ENCODE assay signal across 11 cellular contexts in genomic region chr16:3945751-3946603, GRCh38.
DNase-seq lines count a peak whose midpoint lies in the region; ATAC-seq, FAIRE-seq and TF ChIP-seq lines count a peak whose summit lies in the region.
"Had no signal": no experiment of that assay in that cellular context is flagged by ENCODE, and none has a peak within 500 bp of the region (broad histone marks: within the 10 kb centered on the region; RNA-seq: fewer than 3 reads in every experiment).

No MANE protein-coding gene starts in this region.

- peak overlapping the region; percentile 64 for H3K4me2 ChIP-seq in astrocyte (ENCODE audit: low read length)
- H3K4me2 ChIP-seq: BLaER1 treated with 17β-estradiol and CSF1 and Interleukin-3, amounts not matched to agents 10 nM and 100 nM had no signal

- TF ChIP-seq CTCF in astrocyte (IDR thresholded peaks at IDR 0.05; ENCODE audit: insufficient read depth, low read depth, low read length) (no peak), upper lobe of right lung (IDR thresholded peaks at IDR 0.05) (no peak)

- H3K4me3 Mint-ChIP-seq in astrocyte (ENCODE audit: unreplicated experiment): peak overlapping the region; percentile 20
- H3K4me3 Mint-ChIP-seq: activated T-cell treated with anti-CD3 and anti-CD28 coated beads, Interleukin-2, amount 50 U/mL, for 72 hours; immature natural killer cell had no signal

- no peaks in the 10 kb centered on the region for H3K27me3 Mint-ChIP-seq in astrocyte (ENCODE audit: low read depth, unreplicated experiment)

- DNase-seq in NCI-H2227 (lab: John Stamatoyannopoulos, UW; ENCODE audit: unreplicated experiment) (peak; percentile 20), NCI-H2227 treated with DMSO at 0.1 percent for 48 hours (lab: John Stamatoyannopoulos, UW) (no peak), astrocyte (ENCODE audit: low read depth) (peak; percentile 97), islet precursor cell (peak; percentile 85), upper lobe of right lung (peak; percentile 77), NCI-H748 treated with DMSO at 0.1 percent for 48 hours (lab: John Stamatoyannopoulos, UW) (no peak), SKM-1 (lab: John Stamatoyannopoulos, UW; ENCODE audit: unreplicated experiment) (no peak)
- DNase-seq: activated T-cell treated with anti-CD3 and anti-CD28 coated beads, Interleukin-2, amount 50 U/mL, for 72 hours; immature natural killer cell had no signal

- H3K27ac ChIP-seq in astrocyte (ENCODE audit: low read depth, low read length) (no peak overlapping the region), upper lobe of right lung (peak overlapping the region; percentile 68)
- H3K27ac ChIP-seq: BLaER1 treated with 17β-estradiol and CSF1 and Interleukin-3, amounts not matched to agents 10 nM and 100 nM had no signal

- peaks cover 2% of the 10 kb centered on the region for H3K9me3 ChIP-seq in astrocyte (ENCODE audit: insufficient read depth, low read depth, low read length)
- no peaks in the 10 kb centered on the region for H3K9me3 ChIP-seq in upper lobe of right lung

- intact Hi-C loops in upper lobe of right lung (cut with DNase I): no loop called here

- ATAC-seq in upper lobe of right lung (peak; percentile 82), GM21423 (IDR thresholded peaks at IDR 0.05; ENCODE audit: unreplicated experiment) (no peak)
- ATAC-seq: activated T-cell treated with anti-CD3 and anti-CD28 coated beads, Interleukin-2, amount 50 U/mL, for 72 hours had no signal

- H3K4me1 Mint-ChIP-seq in astrocyte (ENCODE audit: low read depth, unreplicated experiment): peaks cover 11% of the 10 kb centered on the region

- H3K36me3 ChIP-seq in astrocyte (ENCODE audit: insufficient read depth, low read length): no peaks in the 10 kb centered on the region
- no peaks in the 10 kb centered on the region for H3K36me3 ChIP-seq in upper lobe of right lung
- H3K36me3 ChIP-seq: BLaER1 treated with 17β-estradiol and CSF1 and Interleukin-3, amounts not matched to agents 10 nM and 100 nM had no signal

- H3K4me3 ChIP-seq in astrocyte (ENCODE audit: insufficient read depth, low read depth, low read length): no peak overlapping the region
- H3K4me3 ChIP-seq in upper lobe of right lung: no peak overlapping the region
- H3K4me3 ChIP-seq: BLaER1 treated with 17β-estradiol and CSF1 and Interleukin-3, amounts not matched to agents 10 nM and 100 nM had no signal

- H3K79me2 ChIP-seq in astrocyte (ENCODE audit: insufficient read depth, low read length): no peaks in the 10 kb centered on the region

- no peak overlapping the region for H2AFZ ChIP-seq in astrocyte (ENCODE audit: low read depth, low read length)

- H3K27me3 ChIP-seq in astrocyte (ENCODE audit: insufficient read depth, low read length) (peaks cover 2% of the 10 kb centered on the region), upper lobe of right lung (no peaks in the 10 kb centered on the region)
- H3K27me3 ChIP-seq: BLaER1 treated with 17β-estradiol and CSF1 and Interleukin-3, amounts not matched to agents 10 nM and 100 nM had no signal

- H3K27ac Mint-ChIP-seq in astrocyte (ENCODE audit: unreplicated experiment): peak overlapping the region; percentile 45
- H3K27ac Mint-ChIP-seq: activated T-cell treated with anti-CD3 and anti-CD28 coated beads, Interleukin-2, amount 50 U/mL, for 72 hours; immature natural killer cell had no signal

- no peaks in the 10 kb centered on the region for H4K20me1 ChIP-seq in astrocyte (ENCODE audit: insufficient read depth, low read length)
- H4K20me1 ChIP-seq: BLaER1 treated with 17β-estradiol and CSF1 and Interleukin-3, amounts not matched to agents 10 nM and 100 nM had no signal

- peaks cover 21% of the 10 kb centered on the region for H3K4me1 ChIP-seq in astrocyte (ENCODE audit: insufficient read depth, low read length)
- peaks cover 23% of the 10 kb centered on the region for H3K4me1 ChIP-seq in upper lobe of right lung

- peaks cover 3% of the 10 kb centered on the region for H3K9me3 Mint-ChIP-seq in astrocyte (ENCODE audit: unreplicated experiment)
- H3K9me3 Mint-ChIP-seq: immature natural killer cell had no signal

- peak; percentile 99 for FAIRE-seq in astrocyte (lab: Jason Lieb, UNC)

- no peaks in the 10 kb centered on the region for H3K36me3 Mint-ChIP-seq in astrocyte (ENCODE audit: low read depth, unreplicated experiment)
- H3K36me3 Mint-ChIP-seq: immature natural killer cell had no signal

- H3K9ac ChIP-seq in astrocyte (ENCODE audit: low read length): no peak overlapping the region
- H3K9ac ChIP-seq: BLaER1 treated with 17β-estradiol and CSF1 and Interleukin-3, amounts not matched to agents 10 nM and 100 nM had no signal

Comparison
In these comparisons a context has a peak if more than half of its experiments do, and no peak if none do; other contexts are left out.
1. DNase-seq: peak in NCI-H2227 (single experiment), astrocyte (single experiment), islet precursor cell (single experiment) and upper lobe of right lung (single experiment); none in NCI-H2227 treated with DMSO at 0.1 percent for 48 hours (single experiment), NCI-H748 treated with DMSO at 0.1 percent for 48 hours (single experiment) and SKM-1 (single experiment).